19 cellular contexts compared by ENCODE assay signal in the genomic region with DNA sequence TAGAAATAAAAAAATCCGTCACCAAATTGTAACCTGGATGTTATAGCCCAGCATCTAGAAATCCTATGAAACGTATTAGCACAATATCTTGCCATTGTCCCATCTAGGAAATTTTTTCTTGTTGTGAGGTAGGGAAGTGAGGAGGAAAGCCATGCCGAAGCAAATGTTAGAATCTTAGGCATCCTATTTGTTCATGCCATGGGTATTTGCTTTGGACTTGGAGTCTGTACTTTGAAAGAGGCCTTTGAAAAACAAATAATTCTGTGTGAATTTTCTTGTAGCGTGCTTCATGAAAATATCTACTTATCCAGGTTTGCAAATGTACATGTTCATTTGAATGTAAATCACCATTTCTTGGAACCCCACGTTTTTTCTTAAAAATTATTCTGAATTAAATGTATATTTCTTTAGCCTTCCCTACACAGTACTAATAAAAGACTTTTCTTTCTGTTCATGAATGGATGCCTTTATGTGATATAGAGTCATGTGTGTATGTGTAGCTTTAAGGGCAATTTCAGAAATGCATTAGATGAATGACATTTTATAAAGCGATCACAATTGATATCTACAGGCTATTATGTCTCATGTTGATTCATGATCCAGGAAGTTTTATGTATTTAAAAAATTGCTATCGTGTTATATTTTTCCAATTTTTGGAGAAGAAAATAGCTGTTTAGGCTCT.
"Had no signal": no experiment of that assay in that cellular context is flagged by ENCODE, and none has a peak within 500 bp of the region (broad histone marks: within the 10 kb centered on the region; RNA-seq: fewer than 3 reads in every experiment).

No MANE protein-coding gene starts in this region.

- H3K27me3 ChIP-seq: ascending aorta, neutrophil, testis, transverse colon, uterus had no signal

- ATAC-seq: activated CD4-positive, alpha-beta T cell treated with anti-CD3 and anti-CD28 coated beads for 36 hours; activated T-cell treated with anti-CD3 and anti-CD28 coated beads, Interleukin-2, amount 50 U/mL, for 72 hours; sciatic nerve; stimulated activated naive CD8-positive, alpha-beta T cell treated with anti-CD3 and anti-CD28 coated beads, Interleukin-15, Interleukin-2, amounts not matched to agents 100 U/mL and 50 U/mL, for 24 hours; T-cell had no signal

- DNase-seq: activated CD4-positive, alpha-beta T cell treated with anti-CD3 and anti-CD28 coated beads for 36 hours; activated CD4-positive, alpha-beta T cell treated with anti-CD3 and anti-CD28 coated beads, Interleukin-2, amount 50 U/mL, for 4 hours; activated CD4-positive, CD25-positive, alpha-beta regulatory T cell; activated naive CD4-positive, alpha-beta T cell treated with anti-CD3 and anti-CD28 coated beads for 36 hours; activated naive CD8-positive, alpha-beta T cell treated with anti-CD3 and anti-CD28 coated beads for 36 hours; activated T-cell treated with anti-CD3 and anti-CD28 coated beads for 4 hours; activated T-cell treated with anti-CD3 and anti-CD28 coated beads, Interleukin-2, amount 50 U/mL, for 72 hours; head of caudate nucleus; stimulated activated CD4-positive, alpha-beta T cell treated with anti-CD3 and anti-CD28 coated beads, Interleukin-12 subunit alpha, Interleukin-12 subunit beta, amount 100 ng/mL, for 4 hours; stimulated activated CD4-positive, alpha-beta T cell treated with anti-CD3 and anti-CD28 coated beads, Interleukin-4, amount 100 ng/mL, for 1 hour; stimulated activated naive CD8-positive, alpha-beta T cell treated with anti-CD3 and anti-CD28 coated beads, Interleukin-15, Interleukin-2, amounts not matched to agents 100 U/mL and 50 U/mL, for 24 hours; T-cell; testis; transverse colon; uterus had no signal

- H3K4me3 ChIP-seq: ascending aorta, skin epidermis, testis, transverse colon, uterus had no signal

- H3K36me3 ChIP-seq: transverse colon, uterus had no signal

- H3K27ac ChIP-seq: ascending aorta, neutrophil, skin epidermis, testis, transverse colon, uterus had no signal

- H3K4me1 ChIP-seq: testis, transverse colon, uterus had no signal

- H3K9me3 ChIP-seq: ascending aorta, neutrophil, testis, transverse colon, uterus had no signal
